8 cellular contexts compared by ENCODE assay signal in the genomic region with DNA sequence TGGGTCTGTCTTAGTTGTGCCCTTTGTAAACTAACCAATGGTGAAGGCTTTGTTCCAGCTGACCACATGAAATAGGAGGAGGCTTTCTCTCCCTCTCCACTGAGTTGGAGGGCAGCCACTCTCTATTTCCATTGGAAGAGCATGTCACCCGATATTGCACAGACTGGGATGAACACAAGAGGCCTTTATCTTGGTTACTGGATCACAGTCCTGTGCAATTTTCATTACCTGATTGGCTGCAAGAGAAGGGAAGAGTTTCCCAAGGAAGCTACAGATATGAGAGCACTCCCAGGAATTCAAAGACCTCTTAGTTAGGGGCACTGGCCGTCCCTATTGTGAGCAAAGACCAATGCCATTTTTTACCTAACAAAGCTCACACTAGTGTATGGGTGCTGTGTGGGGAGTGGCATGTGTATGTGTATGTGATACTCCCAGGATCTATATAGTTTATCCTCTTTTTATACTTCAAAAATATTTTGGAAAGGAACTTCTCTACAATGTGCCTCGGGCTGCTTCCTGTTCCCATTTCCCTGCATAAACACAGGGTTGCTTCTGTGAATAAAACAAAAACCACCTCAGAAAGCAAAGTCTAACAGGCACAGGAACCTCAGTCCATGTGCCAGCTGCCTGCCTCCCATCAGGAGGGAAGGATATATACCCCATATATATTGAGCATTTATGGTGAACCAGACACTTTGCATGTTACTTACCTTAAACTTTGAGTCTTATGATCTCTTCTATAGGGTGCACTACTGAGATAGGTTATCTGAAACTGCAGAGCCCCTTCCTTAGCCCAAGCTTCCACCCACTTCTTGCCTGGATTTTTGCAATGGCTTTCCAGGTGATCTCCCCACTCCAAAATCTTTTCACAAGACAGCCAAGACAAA.
DNase-seq lines count a peak whose midpoint lies in the region; ATAC-seq and TF ChIP-seq lines count a peak whose summit lies in the region.

No MANE protein-coding gene starts in this region.

- H4K20me1 ChIP-seq in mammary epithelial cell (ENCODE audit: insufficient read depth, low read length) = no peaks in the 10 kb centered on the region

- BruUV-seq in mammary epithelial cell (replicated peaks; lab: Mats Ljungman, UMichigan) = no TSS peak

- 3% methylated on average over 3 of the region's 3 CpGs for WGBS in mammary epithelial cell (ENCODE audit: low coverage, missing lambda C conversion rate)

- H3K9ac ChIP-seq in mammary epithelial cell (ENCODE audit: insufficient read depth, low read length) = no peak overlapping the region

- intact Hi-C loops in mammary epithelial cell (cut with micrococcal nuclease) = no loop called here

- dilution Hi-C loops in mammary epithelial cell (cut with HindIII; ENCODE audit: low sequenced_read_pairs) = no loop called here

- CTCF ChIA-PET in mammary epithelial cell (lab: Charles Lee; ENCODE audit: low non-redundant PET) = no interaction called here

- ATAC-seq in HG03045 (IDR thresholded peaks at IDR 0.05; ENCODE audit: unreplicated experiment) = no peak

- no peaks in the 10 kb centered on the region for H3K36me3 ChIP-seq in mammary epithelial cell (ENCODE audit: insufficient read depth, low read length)

- peaks cover 53% of the 10 kb centered on the region for H3K4me1 ChIP-seq in mammary epithelial cell (ENCODE audit: insufficient read depth, low read length)

- peak; percentile 36 for DNase-seq in DMS79 (lab: John Stamatoyannopoulos, UW)
- DNase-seq in NCI-H2029 treated with DMSO at 0.1 percent for 48 hours (lab: John Stamatoyannopoulos, UW) = peak; percentile 93
- DNase-seq in mammary epithelial cell = peak; percentile 92
- DNase-seq in myocyte (ENCODE audit: low read depth) = peak; percentile 98
- DNase-seq in NCI-H2081 treated with DMSO at 0.1 percent for 48 hours (lab: John Stamatoyannopoulos, UW) = no peak
- no peak for DNase-seq in OCI-M2 (lab: John Stamatoyannopoulos, UW; ENCODE audit: unreplicated experiment)
- no peak for DNase-seq in erythroblast (lab: John Stamatoyannopoulos, UW)

- peak overlapping the region; percentile 25 for H3K4me2 ChIP-seq in mammary epithelial cell (ENCODE audit: insufficient read depth, low read depth, low read length)

- H2AFZ ChIP-seq in mammary epithelial cell (ENCODE audit: low read depth, low read length) = peak overlapping the region; percentile 24

- H3K27ac ChIP-seq in mammary epithelial cell (ENCODE audit: insufficient read depth, low read depth, low read length) = peak overlapping the region; percentile 79

- in situ Hi-C loops in mammary epithelial cell (cut with MboI; ENCODE audit: low sequenced_read_pairs in 2 of 2) = no loop called here

- H3K27me3 ChIP-seq in mammary epithelial cell (ENCODE audit: insufficient read depth, low read length) = no peaks in the 10 kb centered on the region

- no peaks in the 10 kb centered on the region for H3K9me3 ChIP-seq in mammary epithelial cell (replicated peaks; ENCODE audit: insufficient read depth, low read length)

- H3K79me2 ChIP-seq in mammary epithelial cell (ENCODE audit: insufficient read depth, low read length) = no peaks in the 10 kb centered on the region

- no peak for TF ChIP-seq CTCF in mammary epithelial cell (conservative IDR thresholded peaks at IDR 0.05 in 1 of 2, IDR thresholded peaks at IDR 0.05 in 1 of 2; ENCODE audit: extremely low read depth in 1 of 2, insufficient read depth in 1 of 2, low read depth in 1 of 2, low read length in 2 of 2)

- TF ChIP-seq POLR2A in erythroblast (IDR thresholded peaks at IDR 0.05; ENCODE audit: low read length) = no peak

- no peak overlapping the region for H3K4me3 ChIP-seq in mammary epithelial cell (replicated peaks in 1 of 3; ENCODE audit: insufficient read depth in 1 of 3, low read depth in 2 of 3, low read length in 3 of 3)

Comparison
In these comparisons a context has a peak if more than half of its experiments do, and no peak if none do; other contexts are left out.
1. DNase-seq: peak in DMS79 (single experiment), NCI-H2029 treated with DMSO at 0.1 percent for 48 hours (single experiment), mammary epithelial cell (single experiment) and myocyte (single experiment); none in NCI-H2081 treated with DMSO at 0.1 percent for 48 hours (single experiment), OCI-M2 (single experiment) and erythroblast (0 of 2).